8 cellular contexts compared by ENCODE assay signal in the genomic region with DNA sequence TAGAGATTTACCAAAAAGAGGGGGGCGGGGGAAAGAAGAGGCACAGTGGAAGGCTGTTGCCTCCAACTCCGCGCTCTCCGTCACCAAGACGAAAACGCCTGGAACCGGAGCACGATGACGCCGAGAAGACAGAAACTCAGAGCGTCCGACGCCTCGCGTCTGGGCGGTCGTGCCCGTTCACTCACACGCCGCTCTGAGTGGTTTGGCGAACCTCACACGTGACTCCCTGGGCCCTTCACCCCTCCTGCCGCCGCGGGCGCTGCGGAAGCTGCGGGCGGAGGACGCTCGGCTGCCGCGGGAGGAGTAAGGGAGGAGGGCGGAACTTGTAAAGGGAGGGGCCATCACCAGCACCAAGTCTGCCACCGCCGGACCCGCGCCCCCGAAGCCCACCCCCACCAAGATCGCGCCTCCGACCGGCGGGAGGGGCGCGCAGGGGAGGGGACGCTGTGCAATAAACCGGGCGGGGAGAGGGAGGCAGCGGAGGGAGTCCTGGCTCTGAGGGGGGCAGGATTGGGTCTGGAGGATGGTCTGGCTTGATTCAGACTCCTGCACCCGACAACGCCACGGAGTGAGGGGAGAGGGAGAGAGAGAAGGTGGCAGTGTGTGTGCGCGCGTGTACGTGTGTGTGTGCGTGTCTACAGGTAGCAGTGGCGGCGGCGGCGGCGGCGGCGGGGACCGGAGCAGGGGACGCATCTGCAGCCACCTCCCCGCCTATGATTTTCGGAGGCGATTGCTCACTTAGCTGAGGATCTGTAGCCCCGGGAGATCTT. TPM values are rescaled to one million over a fixed set of nuclear protein-coding genes. Genes with fewer than 3 reads are reported as not detected.
DNase-seq lines count a peak whose midpoint lies in the region; ATAC-seq and TF ChIP-seq lines count a peak whose summit lies in the region.

No MANE protein-coding gene starts in this region.

- peak; percentile 48 to 77 for TF ChIP-seq POLR2A in uterus (IDR thresholded peaks at IDR 0.05)

- H3K36me3 ChIP-seq in HUES64 (ENCODE audit: insufficient read depth, low read length) (no peaks in the 10 kb centered on the region), adipocyte (ENCODE audit: control insufficient read depth, insufficient read depth, low read length, severe bottlenecking) (no peaks in the 10 kb centered on the region), neutrophil (no peaks in the 10 kb centered on the region), uterus (no peaks in the 10 kb centered on the region)

- H3K9ac ChIP-seq in HUES64 (ENCODE audit: low read depth, low read length) (peak overlapping the region; percentile 73), adipocyte (ENCODE audit: low read length) (peak overlapping the region; percentile 86)

- H3K9me3 ChIP-seq in HUES64 (ENCODE audit: insufficient read depth, low read depth, low read length) (no peaks in the 10 kb centered on the region), adipocyte (ENCODE audit: control insufficient read depth, low read length) (no peaks in the 10 kb centered on the region), neutrophil (no peaks in the 10 kb centered on the region), uterus (no peaks in the 10 kb centered on the region)

- H3K27me3 ChIP-seq in HUES64 (ENCODE audit: insufficient read depth, low read length) (peaks cover 40% of the 10 kb centered on the region), adipocyte (replicated peaks; ENCODE audit: control insufficient read depth, insufficient read depth, low read length) (no peaks in the 10 kb centered on the region), neutrophil (peaks cover 83% of the 10 kb centered on the region), uterus (no peaks in the 10 kb centered on the region)

- peak overlapping the region; percentile 94 for H3K4me3 Mint-ChIP-seq in glutamatergic neuron (ENCODE audit: unreplicated experiment)

- under 1% methylated on average over 65 of the region's 71 CpGs for WGBS in HUES64

- H3K9me3 Mint-ChIP-seq in glutamatergic neuron (ENCODE audit: unreplicated experiment): peaks cover 28% of the 10 kb centered on the region

- H3K27me3 Mint-ChIP-seq in glutamatergic neuron (ENCODE audit: unreplicated experiment): peaks cover 12% of the 10 kb centered on the region

- DNase-seq in Daoy (ENCODE audit: low read depth) (peak; percentile 98), NOMO-1 treated with dmso at 0.1 percent for 144 hours (lab: John Stamatoyannopoulos, UW; ENCODE audit: unreplicated experiment) (peak; percentile 80), adipocyte (ENCODE audit: low read depth) (peak; percentile 97), glutamatergic neuron (peak; percentile 86), uterus (peak; percentile 83)

- peak; percentile 94 for ATAC-seq in GM21576 (IDR thresholded peaks at IDR 0.05; ENCODE audit: unreplicated experiment)

- intact Hi-C loops in uterus (cut with DNase I; ENCODE audit: low total_unique reads): no loop called here

- H3K4me1 ChIP-seq in HUES64 (ENCODE audit: insufficient read depth, low read length) (peaks cover 21% of the 10 kb centered on the region), adipocyte (ENCODE audit: control insufficient read depth, insufficient read depth, low read length) (peaks cover 23% of the 10 kb centered on the region), neutrophil (ENCODE audit: control insufficient read depth in 1 of 2, insufficient read depth in 1 of 2, low read depth in 1 of 2, low read length in 1 of 2) (peaks cover 24 to 33% of the 10 kb centered on the region in 2 experiments), uterus (no peaks in the 10 kb centered on the region)

- TF ChIP-seq CTCF in glutamatergic neuron (IDR thresholded peaks at IDR 0.05; ENCODE audit: partially characterized antibody, unreplicated experiment) (no peak), neutrophil (IDR thresholded peaks at IDR 0.05) (no peak), uterus (IDR thresholded peaks at IDR 0.05) (no peak)

- H3K36me3 Mint-ChIP-seq in glutamatergic neuron (ENCODE audit: unreplicated experiment): no peaks in the 10 kb centered on the region

- H3K27ac ChIP-seq in HUES64 (ENCODE audit: low read depth, low read length): peak overlapping the region; percentile 70; the same call in 1 of the 2 replicates
- H3K27ac ChIP-seq in neutrophil: no peak overlapping the region
- peak overlapping the region; percentile 87 to 91 for H3K27ac ChIP-seq in uterus

- peak overlapping the region; percentile 87 for H3K27ac Mint-ChIP-seq in glutamatergic neuron (ENCODE audit: unreplicated experiment)

- H3K4me1 Mint-ChIP-seq in glutamatergic neuron (ENCODE audit: low read depth, unreplicated experiment): peaks cover 14% of the 10 kb centered on the region

- H3K4me3 ChIP-seq in HUES64 (ENCODE audit: low read length): peak overlapping the region; percentile 92
- H3K4me3 ChIP-seq in adipocyte (ENCODE audit: low read length): peak overlapping the region; percentile 89
- H3K4me3 ChIP-seq in neutrophil (ENCODE audit: low read depth in 1 of 2, low read length in 1 of 2): peak overlapping the region; percentile 42 to 57
- H3K4me3 ChIP-seq in uterus: peak overlapping the region; percentile 71

RNA-seq across cellular contexts. Expression of a gene that starts 1.9 kb away (rescaled TPM):
- total RNA-seq in Daoy (2014; rRNA removed; shearing (Covaris generic)): 6.0 and 12.1 TPM in 2 replicates
- 8.2 TPM for polyA plus RNA-seq in HUES64 (2013, experiment 1 of 2)
- 10.8 TPM for polyA plus RNA-seq in HUES64 (2013, experiment 2 of 2)
- total RNA-seq in glutamatergic neuron (ENCODE audit: unreplicated experiment): 50.2 TPM
- 10 to 100 TPM in 2 of 4 donors, 1 to 10 TPM in 2; 3.6 to 44.8 (median 9.8) TPM for total RNA-seq in uterus
